8 cellular contexts compared by ENCODE assay signal in genomic region chr9:87793292-87793691, GRCh38.
A peak's percentile ranks its signal among the peaks of the same experiment; 100 is the strongest.
DNase-seq lines count a peak whose midpoint lies in the region; ATAC-seq, FAIRE-seq and TF ChIP-seq lines count a peak whose summit lies in the region.

No MANE protein-coding gene starts in this region.

- H4K91ac ChIP-seq in neuronal stem cell (ENCODE audit: low read depth, low read length, poor library complexity) = no peak overlapping the region

- H3K4me2 ChIP-seq in neuronal stem cell (ENCODE audit: insufficient read depth, low read length, poor library complexity, severe bottlenecking) = no peak overlapping the region

- H3K4me1 ChIP-seq in skeletal muscle tissue (ENCODE audit: control insufficient read depth in 3 of 3, insufficient read depth in 3 of 3, low read length in 3 of 3) (peaks cover 0 to 4% (median 0%) of the 10 kb centered on the region in 3 donors), neuronal stem cell (ENCODE audit: control insufficient read depth in 2 of 2, insufficient read depth in 1 of 2, low read depth in 1 of 2, low read length in 2 of 2) (peaks cover 0 to 7% of the 10 kb centered on the region in 2 donors)

- H3K36me3 ChIP-seq in skeletal muscle tissue (ENCODE audit: control insufficient read depth in 3 of 3, insufficient read depth in 3 of 3, low read length in 3 of 3) (no peaks in the 10 kb centered on the region), neuronal stem cell (replicated peaks in 1 of 2; ENCODE audit: control insufficient read depth in 2 of 2, insufficient read depth in 2 of 2, low read length in 2 of 2) (no peaks in the 10 kb centered on the region)

- H4K8ac ChIP-seq in neuronal stem cell (ENCODE audit: low read depth, low read length) = no peak overlapping the region

- ATAC-seq in GM19351 (IDR thresholded peaks at IDR 0.05; ENCODE audit: unreplicated experiment) = peak; percentile 4

- no peak overlapping the region for H2BK12ac ChIP-seq in neuronal stem cell (ENCODE audit: low read length)

- H2AK5ac ChIP-seq in neuronal stem cell (ENCODE audit: low read depth, low read length) = no peak overlapping the region

- no peak overlapping the region for H2BK120ac ChIP-seq in neuronal stem cell (ENCODE audit: low read depth, low read length)

- H3K23ac ChIP-seq in neuronal stem cell (ENCODE audit: low read depth, low read length, poor library complexity) = no peak overlapping the region

- peak overlapping the region; percentile 75 for H3K27ac ChIP-seq in skeletal muscle tissue (ENCODE audit: low read depth, low read length)
- no peak overlapping the region for H3K27ac ChIP-seq in neuronal stem cell (replicated peaks; ENCODE audit: low read length)

- H3K14ac ChIP-seq in neuronal stem cell (ENCODE audit: low read length) = no peak overlapping the region

- H3K27me3 ChIP-seq in skeletal muscle tissue (ENCODE audit: control insufficient read depth in 3 of 3, insufficient read depth in 3 of 3, low read length in 3 of 3) (peaks cover 0 to 4% (median 0%) of the 10 kb centered on the region in 3 donors), neuronal stem cell (ENCODE audit: control insufficient read depth in 3 of 3, insufficient read depth in 3 of 3, low read depth in 1 of 3, low read length in 3 of 3) (no peaks in the 10 kb centered on the region)

- H3K4me3 ChIP-seq in fibroblast of pulmonary artery (replicated peaks; ENCODE audit: low read depth, low read length) (no peak overlapping the region), skeletal muscle tissue (ENCODE audit: low read length in 3 of 3) (no peak overlapping the region), neuronal stem cell (ENCODE audit: low read length in 2 of 2) (no peak overlapping the region)

- H2BK5ac ChIP-seq in neuronal stem cell (ENCODE audit: low read length) = no peak overlapping the region

- no peak overlapping the region for H2AFZ ChIP-seq in neuronal stem cell (ENCODE audit: low read length)

- no peak for TF ChIP-seq CTCF in fibroblast of pulmonary artery (IDR thresholded peaks at IDR 0.05; ENCODE audit: low read length, missing control alignments)

- DNase-seq in RCC 7860 (ENCODE audit: low spot score) = peak; percentile 72
- DNase-seq in fibroblast of pulmonary artery (ENCODE audit: low read depth) = peak; percentile 89
- no peak for DNase-seq in NCI-H1105 (lab: John Stamatoyannopoulos, UW)
- DNase-seq in neuronal stem cell (ENCODE audit: low spot score) = no peak
- DNase-seq in activated CD4-positive, alpha-beta T cell treated with anti-CD3 and anti-CD28 coated beads for 4 hours = no peak
- no peak for DNase-seq in hepatic stellate cell (ENCODE audit: low spot score)

- no peak overlapping the region for H3K18ac ChIP-seq in neuronal stem cell (ENCODE audit: low read length)

- H3K4ac ChIP-seq in neuronal stem cell (ENCODE audit: low read length) = no peak overlapping the region

- H3K79me1 ChIP-seq in neuronal stem cell (ENCODE audit: low read depth, low read length) = no peaks in the 10 kb centered on the region

- WGBS in neuronal stem cell (ENCODE audit: extremely low coverage in 2 of 2, insufficient read length in 2 of 2, insufficient replicate concordance in 1 of 2), 2 donors = no CpG with 5 or more reads among the region's 6 CpGs

- H3K9me3 ChIP-seq in skeletal muscle tissue (ENCODE audit: control insufficient read depth in 3 of 3, low read length in 3 of 3) (no peaks in the 10 kb centered on the region), neuronal stem cell (replicated peaks in 1 of 2; ENCODE audit: control insufficient read depth in 2 of 2, insufficient read depth in 1 of 2, low read depth in 1 of 2, low read length in 2 of 2) (no peaks in the 10 kb centered on the region)

- no peak overlapping the region for H3K9ac ChIP-seq in skeletal muscle tissue (ENCODE audit: low read depth in 1 of 3, low read length in 3 of 3)
- H3K9ac ChIP-seq in neuronal stem cell (ENCODE audit: low read depth, low read length, poor library complexity) = no peak overlapping the region

- peak; percentile 49 for FAIRE-seq in RCC 7860 (lab: Jason Lieb, UNC)

- no peak overlapping the region for H2BK15ac ChIP-seq in neuronal stem cell (ENCODE audit: low read length)

Comparison
In these comparisons a context has a peak if more than half of its experiments do, and no peak if none do; other contexts are left out.
1. DNase-seq: peak in RCC 7860 (single experiment) and fibroblast of pulmonary artery (single experiment); none in NCI-H1105 (single experiment), neuronal stem cell (single experiment), activated CD4-positive, alpha-beta T cell treated with anti-CD3 and anti-CD28 coated beads for 4 hours (0 of 2) and hepatic stellate cell (single experiment).